1 cellular context compared by ENCODE assay signal in the genomic region with DNA sequence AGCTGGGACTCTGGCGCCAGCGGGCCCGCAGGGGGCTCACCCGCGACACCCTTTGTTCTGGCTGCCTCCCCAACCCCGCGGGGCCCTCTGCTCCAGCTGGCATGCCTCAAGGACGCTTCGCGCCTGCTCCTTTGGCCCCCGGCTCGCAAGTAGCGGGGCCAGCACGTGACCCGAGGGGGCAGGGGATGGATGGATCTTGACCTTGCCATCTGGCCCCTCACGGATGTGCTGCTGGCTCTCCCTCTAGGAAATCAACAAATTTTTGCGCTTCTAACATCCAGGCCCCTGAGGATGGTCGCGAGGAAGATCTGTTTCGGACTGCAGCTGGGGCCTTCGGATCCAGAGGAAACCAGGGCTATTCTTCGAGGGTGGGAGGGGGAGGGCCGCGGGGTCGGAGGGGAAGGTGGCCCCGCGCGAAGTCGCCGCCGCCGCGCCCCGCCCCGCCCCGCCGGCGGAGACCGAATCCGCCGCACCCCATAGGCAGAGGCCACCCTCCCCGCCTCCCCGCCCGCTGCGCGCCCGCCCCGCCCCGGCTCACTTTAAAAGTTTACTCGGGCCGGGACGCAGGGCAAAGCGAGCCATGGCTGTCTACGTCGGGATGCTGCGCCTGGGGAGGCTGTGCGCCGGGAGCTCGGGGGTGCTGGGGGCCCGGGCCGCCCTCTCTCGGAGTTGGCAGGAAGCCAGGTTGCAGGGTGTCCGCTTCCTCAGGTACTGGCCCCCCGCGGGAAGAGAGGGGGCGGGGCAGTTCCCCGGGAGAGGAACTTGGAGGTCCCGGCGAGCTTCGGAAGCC.
TF ChIP-seq lines count a peak whose summit lies in the region.

A gene with protein sequence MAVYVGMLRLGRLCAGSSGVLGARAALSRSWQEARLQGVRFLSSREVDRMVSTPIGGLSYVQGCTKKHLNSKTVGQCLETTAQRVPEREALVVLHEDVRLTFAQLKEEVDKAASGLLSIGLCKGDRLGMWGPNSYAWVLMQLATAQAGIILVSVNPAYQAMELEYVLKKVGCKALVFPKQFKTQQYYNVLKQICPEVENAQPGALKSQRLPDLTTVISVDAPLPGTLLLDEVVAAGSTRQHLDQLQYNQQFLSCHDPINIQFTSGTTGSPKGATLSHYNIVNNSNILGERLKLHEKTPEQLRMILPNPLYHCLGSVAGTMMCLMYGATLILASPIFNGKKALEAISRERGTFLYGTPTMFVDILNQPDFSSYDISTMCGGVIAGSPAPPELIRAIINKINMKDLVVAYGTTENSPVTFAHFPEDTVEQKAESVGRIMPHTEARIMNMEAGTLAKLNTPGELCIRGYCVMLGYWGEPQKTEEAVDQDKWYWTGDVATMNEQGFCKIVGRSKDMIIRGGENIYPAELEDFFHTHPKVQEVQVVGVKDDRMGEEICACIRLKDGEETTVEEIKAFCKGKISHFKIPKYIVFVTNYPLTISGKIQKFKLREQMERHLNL (plus strand): TSS at position 537 of the 790 bp plus-strand sequence. CDS start 44 bp downstream, at position 581.

TF ChIP-seq in K562, 482 proteins besides CTCF, POLR2A, EP300 and RAD21 (continued from another document):
- TF ChIP-seq, protein P1, sequence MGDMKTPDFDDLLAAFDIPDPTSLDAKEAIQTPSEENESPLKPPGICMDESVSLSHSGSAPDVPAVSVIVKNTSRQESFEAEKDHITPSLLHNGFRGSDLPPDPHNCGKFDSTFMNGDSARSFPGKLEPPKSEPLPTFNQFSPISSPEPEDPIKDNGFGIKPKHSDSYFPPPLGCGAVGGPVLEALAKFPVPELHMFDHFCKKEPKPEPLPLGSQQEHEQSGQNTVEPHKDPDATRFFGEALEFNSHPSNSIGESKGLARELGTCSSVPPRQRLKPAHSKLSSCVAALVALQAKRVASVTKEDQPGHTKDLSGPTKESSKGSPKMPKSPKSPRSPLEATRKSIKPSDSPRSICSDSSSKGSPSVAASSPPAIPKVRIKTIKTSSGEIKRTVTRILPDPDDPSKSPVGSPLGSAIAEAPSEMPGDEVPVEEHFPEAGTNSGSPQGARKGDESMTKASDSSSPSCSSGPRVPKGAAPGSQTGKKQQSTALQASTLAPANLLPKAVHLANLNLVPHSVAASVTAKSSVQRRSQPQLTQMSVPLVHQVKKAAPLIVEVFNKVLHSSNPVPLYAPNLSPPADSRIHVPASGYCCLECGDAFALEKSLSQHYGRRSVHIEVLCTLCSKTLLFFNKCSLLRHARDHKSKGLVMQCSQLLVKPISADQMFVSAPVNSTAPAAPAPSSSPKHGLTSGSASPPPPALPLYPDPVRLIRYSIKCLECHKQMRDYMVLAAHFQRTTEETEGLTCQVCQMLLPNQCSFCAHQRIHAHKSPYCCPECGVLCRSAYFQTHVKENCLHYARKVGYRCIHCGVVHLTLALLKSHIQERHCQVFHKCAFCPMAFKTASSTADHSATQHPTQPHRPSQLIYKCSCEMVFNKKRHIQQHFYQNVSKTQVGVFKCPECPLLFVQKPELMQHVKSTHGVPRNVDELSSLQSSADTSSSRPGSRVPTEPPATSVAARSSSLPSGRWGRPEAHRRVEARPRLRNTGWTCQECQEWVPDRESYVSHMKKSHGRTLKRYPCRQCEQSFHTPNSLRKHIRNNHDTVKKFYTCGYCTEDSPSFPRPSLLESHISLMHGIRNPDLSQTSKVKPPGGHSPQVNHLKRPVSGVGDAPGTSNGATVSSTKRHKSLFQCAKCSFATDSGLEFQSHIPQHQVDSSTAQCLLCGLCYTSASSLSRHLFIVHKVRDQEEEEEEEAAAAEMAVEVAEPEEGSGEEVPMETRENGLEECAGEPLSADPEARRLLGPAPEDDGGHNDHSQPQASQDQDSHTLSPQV (IDR thresholded peaks at IDR 0.05): peak; percentile 28; the same call in 1 of the 2 replicates
- TF ChIP-seq HMGN3 (IDR thresholded peaks at IDR 0.05; ENCODE audit: borderline replicate concordance, extremely low read depth, insufficient read length, low read depth, low read length) (peak; percentile 46), HDAC6 (IDR thresholded peaks at IDR 0.05; ENCODE audit: low read depth, low read length) (no peak), ZNF57 (CRISPR knock-in tag; IDR thresholded peaks at IDR 0.05) (no peak), L3MBTL2 (IDR thresholded peaks at IDR 0.05) (peak; percentile 71; the same call in 1 of the 2 replicates), RHOXF2B (CRISPR knock-in tag; conservative IDR thresholded peaks at IDR 0.05) (no peak), TBP (optimal IDR thresholded peaks at IDR 0.05; ENCODE audit: low read depth, low read length) (peak; percentile 19), KLF6 (CRISPR knock-in tag; IDR thresholded peaks at IDR 0.05; ENCODE audit: borderline replicate concordance) (peak; percentile 6; the same call in 1 of the 2 replicates), ZNF699 (CRISPR knock-in tag; IDR thresholded peaks at IDR 0.05; ENCODE audit: insufficient replicate concordance) (no peak), YY1 (IDR thresholded peaks at IDR 0.05; ENCODE audit: borderline replicate concordance in 1 of 3, control insufficient read depth in 1 of 3, extremely low read depth in 1 of 3, insufficient read depth in 3 of 3, insufficient read length in 1 of 3, insufficient replicate concordance in 2 of 3, low read depth in 1 of 3, low read length in 2 of 3) (peak in 1 of 3 experiments; percentile 10), PHF8 (IDR thresholded peaks at IDR 0.05; ENCODE audit: borderline replicate concordance, low read length) (peak; percentile 60; the same call in 1 of the 2 replicates)
- TF ChIP-seq, protein P2, sequence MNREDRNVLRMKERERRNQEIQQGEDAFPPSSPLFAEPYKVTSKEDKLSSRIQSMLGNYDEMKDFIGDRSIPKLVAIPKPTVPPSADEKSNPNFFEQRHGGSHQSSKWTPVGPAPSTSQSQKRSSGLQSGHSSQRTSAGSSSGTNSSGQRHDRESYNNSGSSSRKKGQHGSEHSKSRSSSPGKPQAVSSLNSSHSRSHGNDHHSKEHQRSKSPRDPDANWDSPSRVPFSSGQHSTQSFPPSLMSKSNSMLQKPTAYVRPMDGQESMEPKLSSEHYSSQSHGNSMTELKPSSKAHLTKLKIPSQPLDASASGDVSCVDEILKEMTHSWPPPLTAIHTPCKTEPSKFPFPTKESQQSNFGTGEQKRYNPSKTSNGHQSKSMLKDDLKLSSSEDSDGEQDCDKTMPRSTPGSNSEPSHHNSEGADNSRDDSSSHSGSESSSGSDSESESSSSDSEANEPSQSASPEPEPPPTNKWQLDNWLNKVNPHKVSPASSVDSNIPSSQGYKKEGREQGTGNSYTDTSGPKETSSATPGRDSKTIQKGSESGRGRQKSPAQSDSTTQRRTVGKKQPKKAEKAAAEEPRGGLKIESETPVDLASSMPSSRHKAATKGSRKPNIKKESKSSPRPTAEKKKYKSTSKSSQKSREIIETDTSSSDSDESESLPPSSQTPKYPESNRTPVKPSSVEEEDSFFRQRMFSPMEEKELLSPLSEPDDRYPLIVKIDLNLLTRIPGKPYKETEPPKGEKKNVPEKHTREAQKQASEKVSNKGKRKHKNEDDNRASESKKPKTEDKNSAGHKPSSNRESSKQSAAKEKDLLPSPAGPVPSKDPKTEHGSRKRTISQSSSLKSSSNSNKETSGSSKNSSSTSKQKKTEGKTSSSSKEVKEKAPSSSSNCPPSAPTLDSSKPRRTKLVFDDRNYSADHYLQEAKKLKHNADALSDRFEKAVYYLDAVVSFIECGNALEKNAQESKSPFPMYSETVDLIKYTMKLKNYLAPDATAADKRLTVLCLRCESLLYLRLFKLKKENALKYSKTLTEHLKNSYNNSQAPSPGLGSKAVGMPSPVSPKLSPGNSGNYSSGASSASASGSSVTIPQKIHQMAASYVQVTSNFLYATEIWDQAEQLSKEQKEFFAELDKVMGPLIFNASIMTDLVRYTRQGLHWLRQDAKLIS (CRISPR knock-in tag; IDR thresholded peaks at IDR 0.05): no peak
- TF ChIP-seq, protein P3, sequence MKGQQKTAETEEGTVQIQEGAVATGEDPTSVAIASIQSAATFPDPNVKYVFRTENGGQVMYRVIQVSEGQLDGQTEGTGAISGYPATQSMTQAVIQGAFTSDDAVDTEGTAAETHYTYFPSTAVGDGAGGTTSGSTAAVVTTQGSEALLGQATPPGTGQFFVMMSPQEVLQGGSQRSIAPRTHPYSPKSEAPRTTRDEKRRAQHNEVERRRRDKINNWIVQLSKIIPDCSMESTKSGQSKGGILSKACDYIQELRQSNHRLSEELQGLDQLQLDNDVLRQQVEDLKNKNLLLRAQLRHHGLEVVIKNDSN (CRISPR knock-in tag; IDR thresholded peaks at IDR 0.05): peak; percentile 84
- TF ChIP-seq, protein P4, sequence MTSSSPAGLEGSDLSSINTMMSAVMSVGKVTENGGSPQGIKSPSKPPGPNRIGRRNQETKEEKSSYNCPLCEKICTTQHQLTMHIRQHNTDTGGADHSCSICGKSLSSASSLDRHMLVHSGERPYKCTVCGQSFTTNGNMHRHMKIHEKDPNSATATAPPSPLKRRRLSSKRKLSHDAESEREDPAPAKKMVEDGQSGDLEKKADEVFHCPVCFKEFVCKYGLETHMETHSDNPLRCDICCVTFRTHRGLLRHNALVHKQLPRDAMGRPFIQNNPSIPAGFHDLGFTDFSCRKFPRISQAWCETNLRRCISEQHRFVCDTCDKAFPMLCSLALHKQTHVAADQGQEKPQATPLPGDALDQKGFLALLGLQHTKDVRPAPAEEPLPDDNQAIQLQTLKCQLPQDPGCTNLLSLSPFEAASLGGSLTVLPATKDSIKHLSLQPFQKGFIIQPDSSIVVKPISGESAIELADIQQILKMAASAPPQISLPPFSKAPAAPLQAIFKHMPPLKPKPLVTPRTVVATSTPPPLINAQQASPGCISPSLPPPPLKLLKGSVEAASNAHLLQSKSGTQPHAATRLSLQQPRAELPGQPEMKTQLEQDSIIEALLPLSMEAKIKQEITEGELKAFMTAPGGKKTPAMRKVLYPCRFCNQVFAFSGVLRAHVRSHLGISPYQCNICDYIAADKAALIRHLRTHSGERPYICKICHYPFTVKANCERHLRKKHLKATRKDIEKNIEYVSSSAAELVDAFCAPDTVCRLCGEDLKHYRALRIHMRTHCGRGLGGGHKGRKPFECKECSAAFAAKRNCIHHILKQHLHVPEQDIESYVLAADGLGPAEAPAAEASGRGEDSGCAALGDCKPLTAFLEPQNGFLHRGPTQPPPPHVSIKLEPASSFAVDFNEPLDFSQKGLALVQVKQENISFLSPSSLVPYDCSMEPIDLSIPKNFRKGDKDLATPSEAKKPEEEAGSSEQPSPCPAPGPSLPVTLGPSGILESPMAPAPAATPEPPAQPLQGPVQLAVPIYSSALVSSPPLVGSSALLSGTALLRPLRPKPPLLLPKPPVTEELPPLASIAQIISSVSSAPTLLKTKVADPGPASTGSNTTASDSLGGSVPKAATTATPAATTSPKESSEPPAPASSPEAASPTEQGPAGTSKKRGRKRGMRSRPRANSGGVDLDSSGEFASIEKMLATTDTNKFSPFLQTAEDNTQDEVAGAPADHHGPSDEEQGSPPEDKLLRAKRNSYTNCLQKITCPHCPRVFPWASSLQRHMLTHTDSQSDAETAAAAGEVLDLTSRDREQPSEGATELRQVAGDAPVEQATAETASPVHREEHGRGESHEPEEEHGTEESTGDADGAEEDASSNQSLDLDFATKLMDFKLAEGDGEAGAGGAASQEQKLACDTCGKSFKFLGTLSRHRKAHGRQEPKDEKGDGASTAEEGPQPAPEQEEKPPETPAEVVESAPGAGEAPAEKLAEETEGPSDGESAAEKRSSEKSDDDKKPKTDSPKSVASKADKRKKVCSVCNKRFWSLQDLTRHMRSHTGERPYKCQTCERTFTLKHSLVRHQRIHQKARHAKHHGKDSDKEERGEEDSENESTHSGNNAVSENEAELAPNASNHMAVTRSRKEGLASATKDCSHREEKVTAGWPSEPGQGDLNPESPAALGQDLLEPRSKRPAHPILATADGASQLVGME (CRISPR knock-in tag; IDR thresholded peaks at IDR 0.05): 0 out of 2 replicates have a peak, but pooled peaks have one; percentile 18
